In genomic region chr2:54722641-54723299, GRCh38 we compare ENCODE assay signal across 8 cellular contexts. TPM values are rescaled to one million over a fixed set of nuclear protein-coding genes. Genes with fewer than 3 reads are reported as not detected.
DNase-seq lines count a peak whose midpoint lies in the region; ATAC-seq, FAIRE-seq and TF ChIP-seq lines count a peak whose summit lies in the region.

No MANE protein-coding gene starts in this region.

- no peak overlapping the region for H3K9ac ChIP-seq in parathyroid adenoma

- H3K4me1 ChIP-seq in heart right ventricle = peaks cover 0 to 17% (median 9%) of the 10 kb centered on the region in 9 donors
- peaks cover 4 to 23% (median 23%) of the 10 kb centered on the region in 4 donors for H3K4me1 ChIP-seq in esophagus muscularis mucosa
- peaks cover 4% of the 10 kb centered on the region for H3K4me1 ChIP-seq in parathyroid adenoma

- no peak for TF ChIP-seq POLR2A in esophagus muscularis mucosa (IDR thresholded peaks at IDR 0.05; ENCODE audit: low read depth)
- TF ChIP-seq POLR2A in GM12891 (IDR thresholded peaks at IDR 0.05; ENCODE audit: low read depth, low read length) = no peak

- H3K27me3 ChIP-seq in heart right ventricle (peaks cover 0 to 52% (median 0%) of the 10 kb centered on the region in 7 donors), esophagus muscularis mucosa (peaks cover 0 to 9% (median 0%) of the 10 kb centered on the region in 4 donors), parathyroid adenoma (ENCODE audit: control insufficient read depth, insufficient read depth, low read length) (no peaks in the 10 kb centered on the region)

- WGBS in heart right ventricle, 2 donors = 6 to 8% methylated on average over 20 of the region's 20 CpGs
- 7% methylated on average over 20 of the region's 20 CpGs for WGBS in esophagus muscularis mucosa

- intact Hi-C loops in heart right ventricle (cut with DNase I) = loop anchor here in 6 of 10 donors (5.0 to 10.0 kb wide), 4 partner anchors 112 to 605 kb away; partner anchors contain the start of gene ACYP2 (in 1 of the 6)
- intact Hi-C loops in Right ventricle myocardium superior (cut with DNase I) = no loop called here
- intact Hi-C loops in esophagus muscularis mucosa (cut with DNase I) = loop anchor here (5.0 kb wide), 1 partner anchor 455 kb away; no protein-coding TSS in a partner anchor

- DNase-seq in heart right ventricle (no peak), Right ventricle myocardium superior (no peak), RPMI8226 (peak; percentile 12), esophagus muscularis mucosa (ENCODE audit: extremely low spot score) (no peak), NK-92 (lab: John Stamatoyannopoulos, UW; ENCODE audit: unreplicated experiment) (no peak), GM12891 (ENCODE audit: insufficient read length, low spot score) (no peak)

- H3K4me2 ChIP-seq in parathyroid adenoma (ENCODE audit: low read length) = peak overlapping the region; percentile 58

- FAIRE-seq in GM12891 (lab: Jason Lieb, UNC) = no peak

- H3K27ac ChIP-seq in heart right ventricle (peak overlapping the region in 9 of 10 donors; percentile 65 to 81 (median 70)), esophagus muscularis mucosa (replicated peaks in 1 of 4) (peak overlapping the region; percentile 71 to 84 (median 82)), parathyroid adenoma (peak overlapping the region; percentile 40)

- H3K79me2 ChIP-seq in parathyroid adenoma = no peaks in the 10 kb centered on the region

- H2AFZ ChIP-seq in parathyroid adenoma = peak overlapping the region; percentile 76

- H3K9me3 ChIP-seq in heart right ventricle = no peaks in the 10 kb centered on the region
- H3K9me3 ChIP-seq in esophagus muscularis mucosa = no peaks in the 10 kb centered on the region
- H3K9me3 ChIP-seq in parathyroid adenoma (ENCODE audit: control insufficient read depth, low read length) = no peaks in the 10 kb centered on the region

- ATAC-seq in heart right ventricle (peak in 1 of 8 donors; percentile 1), Right ventricle myocardium superior (ENCODE audit: poor library complexity) (no peak), HG02852 (IDR thresholded peaks at IDR 0.05; ENCODE audit: unreplicated experiment) (no peak)

- TF ChIP-seq EP300 in esophagus muscularis mucosa (IDR thresholded peaks at IDR 0.05) = no peak

- H3K36me3 ChIP-seq in heart right ventricle (no peaks in the 10 kb centered on the region), esophagus muscularis mucosa (no peaks in the 10 kb centered on the region), parathyroid adenoma (ENCODE audit: control insufficient read depth, insufficient read depth, low read length) (no peaks in the 10 kb centered on the region)

- TF ChIP-seq CTCF in heart right ventricle (IDR thresholded peaks at IDR 0.05) (no peak), esophagus muscularis mucosa (IDR thresholded peaks at IDR 0.05) (no peak), parathyroid adenoma (IDR thresholded peaks at IDR 0.05) (no peak)

- peak overlapping the region; percentile 65 to 93 (median 82) for H3K4me3 ChIP-seq in heart right ventricle
- peak overlapping the region; percentile 71 to 86 (median 79) for H3K4me3 ChIP-seq in esophagus muscularis mucosa
- H3K4me3 ChIP-seq in parathyroid adenoma (ENCODE audit: low read depth, low read length) = peak overlapping the region; percentile 78

TF ChIP-seq in GM12891, 5 proteins besides CTCF, POLR2A, EP300 and RAD21:
- TF ChIP-seq PAX5 (IDR thresholded peaks at IDR 0.05; ENCODE audit: insufficient read depth, low read length, severe bottlenecking) (no peak), POU2F2 (IDR thresholded peaks at IDR 0.05; ENCODE audit: low read depth, low read length) (no peak), TAF1 (IDR thresholded peaks at IDR 0.05; ENCODE audit: low read depth, low read length) (no peak), SPI1 (IDR thresholded peaks at IDR 0.05; ENCODE audit: low read depth, low read length) (no peak), POLR2AphosphoS5 (IDR thresholded peaks at IDR 0.05; ENCODE audit: low read depth, low read length) (no peak)

RNA-seq across cellular contexts. Expression of gene EML6, which starts 0.7 kb away (rescaled TPM):
- total RNA-seq in heart right ventricle (1 to 10 TPM in 2 of 10 donors, under 1 TPM in 8; 0.12 to 1.5 (median 0.32) TPM), Right ventricle myocardium superior (0.56 TPM), esophagus muscularis mucosa (1 to 10 TPM in 1 of 4 donors, under 1 TPM in 3; 0.75 to 4.6 (median 0.89) TPM)
- polyA plus RNA-seq in heart right ventricle = under 1 TPM; 0.07 to 0.22 TPM
- 0.01 TPM for polyA plus RNA-seq in GM12891 (2012; ENCODE audit: low read depth, missing spikeins)
